Comparison of ENCODE assay signal across 25 cellular contexts in genomic region chr11:110758012-110758411, GRCh38. TPM values are rescaled to one million over a fixed set of nuclear protein-coding genes. Genes with fewer than 3 reads are reported as not detected.
DNase-seq lines count a peak whose midpoint lies in the region; ATAC-seq, FAIRE-seq and TF ChIP-seq lines count a peak whose summit lies in the region.
"Had no signal": no experiment of that assay in that cellular context is flagged by ENCODE, and none has a peak within 500 bp of the region (broad histone marks: within the 10 kb centered on the region; RNA-seq: fewer than 3 reads in every experiment).

No MANE protein-coding gene starts in this region.

- no peaks in the 10 kb centered on the region for H3K27me3 ChIP-seq in pancreas
- H3K27me3 ChIP-seq: BE2C; BLaER1 treated with 17β-estradiol and CSF1 and Interleukin-3, amounts not matched to agents 10 nM and 100 nM had no signal

- DNase-seq in HCEC 1CT: peak; percentile 43
- peak; percentile 44 for DNase-seq in fibroblast of peridontal ligament (ENCODE audit: extremely low read depth)
- no peak for DNase-seq in pancreas
- DNase-seq in HK-2 (ENCODE audit: unreplicated experiment): no peak
- DNase-seq: 8988T; ACHN; AML-193; BE2C; CD4-positive, alpha-beta T cell; CD8-positive, alpha-beta memory T cell; DMS 273 treated with DMSO at 0.1 percent for 48 hours; DMS79; GF-D8; GOT3 had no signal

- no peaks in the 10 kb centered on the region for H3K9me3 ChIP-seq in pancreas
- H3K9me3 ChIP-seq: A549, BE2C, HAP-1 had no signal

- no peak overlapping the region for H3K27ac ChIP-seq in pancreas
- H3K27ac ChIP-seq: A549; BLaER1 treated with 17β-estradiol and CSF1 and Interleukin-3, amounts not matched to agents 10 nM and 100 nM had no signal

- FAIRE-seq in colon (lab: Jason Lieb, UNC): peak; percentile 18
- no peak for FAIRE-seq in pancreas (lab: Jason Lieb, UNC)
- FAIRE-seq: A549, D721Med, GM12891, GM18507, H54 had no signal

- H3K36me3 ChIP-seq in pancreas: no peaks in the 10 kb centered on the region
- H3K36me3 ChIP-seq: BE2C; BLaER1 treated with 17β-estradiol and CSF1 and Interleukin-3, amounts not matched to agents 10 nM and 100 nM; HAP-1 had no signal

- no peaks in the 10 kb centered on the region for H3K4me1 ChIP-seq in pancreas
- H3K4me1 ChIP-seq: A549, BE2C, HAP-1 had no signal

- intact Hi-C loops in pancreas (cut with DNase I): no loop called here

- no peak for TF ChIP-seq CTCF in pancreas (IDR thresholded peaks at IDR 0.05)

- H3K4me3 ChIP-seq in pancreas: no peak overlapping the region
- H3K4me3 ChIP-seq: A549; BLaER1 treated with 17β-estradiol and CSF1 and Interleukin-3, amounts not matched to agents 10 nM and 100 nM; HAP-1 had no signal

- 86 to 93% methylated on average over 1 of the region's 1 CpG for WGBS in pancreas, 2 donors

- ATAC-seq in HG03280 (IDR thresholded peaks at IDR 0.05; ENCODE audit: unreplicated experiment) (no peak), pancreas (no peak)
- ATAC-seq: A549 had no signal

RNA-seq across cellular contexts. Expression of gene ARHGAP20, which starts 45.8 kb away (rescaled TPM):
- total RNA-seq in pancreas: under 1 TPM; 0.06 to 0.61 (median 0.29) TPM
- polyA plus RNA-seq in pancreas: under 1 TPM; 0.05 to 0.23 TPM
- total RNA-seq: CD4-positive, alpha-beta T cell; G401 had no signal
- polyA plus RNA-seq: CD14-positive monocyte; CD8-positive, alpha-beta memory T cell had no signal

Comparison
In these comparisons a context has a peak if more than half of its experiments do, and no peak if none do; other contexts are left out.
1. DNase-seq: peak in HCEC 1CT (single experiment) and fibroblast of peridontal ligament (single experiment); none in pancreas (0 of 6) and HK-2 (single experiment).